1 cellular context compared by ENCODE assay signal in the genomic region with DNA sequence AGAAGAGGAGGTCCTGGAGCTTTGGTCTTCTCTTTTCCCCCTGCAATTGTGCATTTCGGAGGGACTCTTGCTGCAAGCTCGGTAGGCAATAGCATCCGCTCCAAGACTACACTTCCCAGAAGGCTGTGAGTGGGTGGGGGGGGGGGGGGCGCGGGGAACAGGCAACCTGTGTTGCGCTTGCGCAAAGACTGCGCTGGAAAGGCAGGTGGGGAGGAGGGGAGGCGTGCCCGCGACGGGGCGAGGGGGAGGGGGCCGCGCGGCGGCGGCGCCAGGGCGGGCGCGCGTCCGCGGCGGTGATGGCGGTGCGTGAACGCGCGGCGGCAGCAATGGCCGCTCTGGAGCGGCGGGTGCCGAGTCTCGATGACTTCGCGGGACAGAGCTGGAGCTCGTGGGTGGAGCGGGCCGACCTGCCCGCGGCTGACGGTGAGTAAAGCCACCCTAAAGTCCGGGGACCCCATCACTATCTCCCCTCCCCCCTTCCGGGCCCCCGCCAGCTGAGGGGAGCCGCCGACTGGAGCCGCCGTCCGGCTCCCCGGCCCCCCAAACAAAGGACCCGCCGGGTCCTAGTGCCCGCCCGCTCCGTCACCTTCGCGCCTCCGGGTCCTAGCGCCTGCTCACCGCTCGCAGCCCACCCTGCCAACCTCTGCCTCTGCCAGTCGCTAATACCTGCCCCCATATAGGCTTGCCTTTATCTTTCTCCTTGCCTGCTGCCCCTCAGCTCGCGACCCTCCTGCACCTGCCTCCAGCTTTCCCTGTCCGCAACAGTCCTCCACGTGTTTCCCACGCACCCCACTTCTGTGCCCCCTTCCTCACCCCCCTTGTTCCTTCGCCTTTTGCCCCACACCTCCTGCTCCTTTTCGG.
TF ChIP-seq lines count a peak whose summit lies in the region.

A gene with protein sequence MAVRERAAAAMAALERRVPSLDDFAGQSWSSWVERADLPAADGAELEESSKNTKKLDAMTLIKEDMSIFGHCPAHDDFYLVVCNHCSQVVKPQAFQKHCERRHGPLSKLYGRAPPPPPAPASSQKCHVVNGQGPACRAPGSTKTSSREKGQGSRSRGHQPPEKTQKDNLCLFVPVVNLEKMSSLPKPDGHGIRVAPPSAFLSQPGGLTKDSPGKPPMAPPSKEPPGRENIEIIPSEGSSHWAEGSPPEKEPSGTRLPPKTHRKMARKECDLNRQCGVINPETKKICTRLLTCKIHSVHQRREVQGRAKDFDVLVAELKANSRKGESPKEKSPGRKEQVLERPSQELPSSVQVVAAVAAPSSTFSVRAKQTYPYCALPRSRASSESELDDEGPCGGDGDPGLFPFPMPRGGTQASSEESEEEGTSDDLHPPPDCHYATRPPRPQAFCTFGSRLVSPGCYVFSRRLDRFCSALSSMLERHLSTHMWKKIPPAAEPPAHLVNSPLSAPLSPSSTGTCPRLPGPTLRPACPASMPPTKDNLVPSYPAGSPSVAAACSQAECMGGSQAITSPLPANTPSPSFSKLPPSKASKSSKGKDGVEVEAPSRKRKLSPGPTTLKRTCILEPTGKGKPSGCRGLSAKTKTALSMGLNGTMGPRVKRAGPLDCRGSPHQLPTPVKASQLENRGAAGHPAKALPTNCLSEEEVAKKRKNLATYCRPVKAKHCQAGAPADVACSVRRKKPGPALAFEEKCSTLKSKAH (plus strand): TSS at position 248 of the 861 bp plus-strand sequence. CDS start 49 bp downstream, at position 297.

TF ChIP-seq in HepG2, 621 proteins besides CTCF, POLR2A, EP300 and RAD21 (continued from another document and continues in another):
- TF ChIP-seq ZNF276 (CRISPR knock-in tag; IDR thresholded peaks at IDR 0.05; ENCODE audit: low read depth) (no peak), ZNF331 (CRISPR knock-in tag; IDR thresholded peaks at IDR 0.05) (peak; percentile 65; the same call in 1 of the 2 replicates), SP140L (CRISPR knock-in tag; IDR thresholded peaks at IDR 0.05; ENCODE audit: borderline replicate concordance) (no peak), FOXP1 (IDR thresholded peaks at IDR 0.05) (no peak), FOXP1 (CRISPR knock-in tag; IDR thresholded peaks at IDR 0.05) (0 out of 2 replicates have a peak, but pooled peaks have one; percentile 9), ZNF644 (CRISPR knock-in tag; IDR thresholded peaks at IDR 0.05; ENCODE audit: low read depth) (no peak), MAFK (conservative IDR thresholded peaks at IDR 0.05 in 1 of 2, IDR thresholded peaks at IDR 0.05 in 1 of 2; ENCODE audit: low read length in 2 of 2) (no peak), ZNF850 (CRISPR knock-in tag; conservative IDR thresholded peaks at IDR 0.05) (no peak), RARA (CRISPR knock-in tag; IDR thresholded peaks at IDR 0.05) (no peak), SP1 (IDR thresholded peaks at IDR 0.05) (no peak), SP1 (CRISPR knock-in tag; IDR thresholded peaks at IDR 0.05) (peak; percentile 65; the same call in 1 of the 2 replicates), FOXA1 (IDR thresholded peaks at IDR 0.05) (no peak), FOXA1 (CRISPR knock-in tag; IDR thresholded peaks at IDR 0.05) (peak; percentile 14; the same call in 1 of the 2 replicates), KAT2B (IDR thresholded peaks at IDR 0.05; ENCODE audit: borderline replicate concordance, low read depth, low read length) (no peak), RCOR2 (CRISPR knock-in tag; IDR thresholded peaks at IDR 0.05) (peak; percentile 32; the same call in 1 of the 2 replicates), ATF3 (CRISPR knock-in tag; IDR thresholded peaks at IDR 0.05) (peak; percentile 39; the same call in 1 of the 2 replicates), HDAC6 (IDR thresholded peaks at IDR 0.05; ENCODE audit: low read depth, low read length) (no peak), ZNF430 (CRISPR knock-in tag; IDR thresholded peaks at IDR 0.05) (peak; percentile 71; the same call in 1 of the 2 replicates), MZF1 (CRISPR knock-in tag; IDR thresholded peaks at IDR 0.05; ENCODE audit: borderline replicate concordance) (no peak), ZNF761 (CRISPR knock-in tag; conservative IDR thresholded peaks at IDR 0.05) (peak; percentile 57; the same call in 1 of the 2 replicates), ZNF710 (CRISPR knock-in tag; IDR thresholded peaks at IDR 0.05; ENCODE audit: borderline replicate concordance) (0 out of 2 replicates have a peak, but pooled peaks have one; percentile 22), MIXL1 (CRISPR knock-in tag; IDR thresholded peaks at IDR 0.05) (peak; percentile 43; the same call in 1 of the 2 replicates), DNMT1 (CRISPR knock-in tag; IDR thresholded peaks at IDR 0.05) (peak; percentile 71; the same call in 1 of the 2 replicates), ZFX (CRISPR knock-in tag; IDR thresholded peaks at IDR 0.05; ENCODE audit: low read depth) (no peak; the same call in 1 of the 2 replicates), FOXK1 (CRISPR knock-in tag; IDR thresholded peaks at IDR 0.05; ENCODE audit: borderline replicate concordance, low read depth) (peak; percentile 73; the same call in 1 of the 2 replicates), YY1 (IDR thresholded peaks at IDR 0.05; ENCODE audit: insufficient read depth, insufficient replicate concordance, low read depth, low read length) (peak; percentile 97), REPIN1 (CRISPR knock-in tag; IDR thresholded peaks at IDR 0.05; ENCODE audit: borderline replicate concordance, low read depth) (no peak), ZNF580 (CRISPR knock-in tag; IDR thresholded peaks at IDR 0.05; ENCODE audit: borderline replicate concordance, low read depth) (peak; percentile 34; the same call in 1 of the 2 replicates), ZKSCAN8 (CRISPR knock-in tag; IDR thresholded peaks at IDR 0.05; ENCODE audit: borderline replicate concordance) (no peak), ATF7-NPFF (CRISPR knock-in tag; IDR thresholded peaks at IDR 0.05; ENCODE audit: low read depth) (peak; percentile 72), TMF1 (CRISPR knock-in tag; IDR thresholded peaks at IDR 0.05; ENCODE audit: low read depth) (0 out of 2 replicates have a peak, but pooled peaks have one; percentile 48), PCBP2 (optimal IDR thresholded peaks at IDR 0.05; ENCODE audit: low read depth, low read length, poor library complexity, severe bottlenecking) (no peak), MBD4 (IDR thresholded peaks at IDR 0.05; ENCODE audit: borderline replicate concordance, low read length) (no peak), NFKB2 (CRISPR knock-in tag; IDR thresholded peaks at IDR 0.05; ENCODE audit: borderline replicate concordance) (peak; percentile 53; the same call in 1 of the 2 replicates), ZNF615 (CRISPR knock-in tag; IDR thresholded peaks at IDR 0.05; ENCODE audit: borderline replicate concordance) (no peak), ZSCAN31 (CRISPR knock-in tag; IDR thresholded peaks at IDR 0.05; ENCODE audit: low read depth) (no peak), SOX13 (IDR thresholded peaks at IDR 0.05) (no peak), SOX13 (CRISPR knock-in tag; conservative IDR thresholded peaks at IDR 0.05 in 1 of 2, IDR thresholded peaks at IDR 0.05 in 1 of 2) (0 out of 4 replicates have a peak, but pooled peaks of 1 of the 2 experiments have one; percentile 25), ZKSCAN1 (IDR thresholded peaks at IDR 0.05; ENCODE audit: low read length) (no peak), ZNF614 (CRISPR knock-in tag; IDR thresholded peaks at IDR 0.05; ENCODE audit: borderline replicate concordance) (peak; percentile 30; the same call in 1 of the 2 replicates), KLF11 (CRISPR knock-in tag; IDR thresholded peaks at IDR 0.05) (no peak), MXD1 (CRISPR knock-in tag; IDR thresholded peaks at IDR 0.05) (0 out of 2 replicates have a peak, but pooled peaks have one; percentile 72), MTA3 (CRISPR knock-in tag; IDR thresholded peaks at IDR 0.05) (no peak), CENPT (CRISPR knock-in tag; IDR thresholded peaks at IDR 0.05; ENCODE audit: low read depth) (0 out of 2 replicates have a peak, but pooled peaks have one; percentile 73), MTF2 (CRISPR knock-in tag; IDR thresholded peaks at IDR 0.05; ENCODE audit: borderline replicate concordance) (0 out of 2 replicates have a peak, but pooled peaks have one; percentile 63), NCOR1 (IDR thresholded peaks at IDR 0.05; ENCODE audit: borderline replicate concordance, low read length) (no peak), ZNF143 (CRISPR knock-in tag; IDR thresholded peaks at IDR 0.05) (peak; percentile 80), ZNF234 (CRISPR knock-in tag; conservative IDR thresholded peaks at IDR 0.05) (peak; percentile 85; the same call in 1 of the 2 replicates)
- TF ChIP-seq, protein P1, sequence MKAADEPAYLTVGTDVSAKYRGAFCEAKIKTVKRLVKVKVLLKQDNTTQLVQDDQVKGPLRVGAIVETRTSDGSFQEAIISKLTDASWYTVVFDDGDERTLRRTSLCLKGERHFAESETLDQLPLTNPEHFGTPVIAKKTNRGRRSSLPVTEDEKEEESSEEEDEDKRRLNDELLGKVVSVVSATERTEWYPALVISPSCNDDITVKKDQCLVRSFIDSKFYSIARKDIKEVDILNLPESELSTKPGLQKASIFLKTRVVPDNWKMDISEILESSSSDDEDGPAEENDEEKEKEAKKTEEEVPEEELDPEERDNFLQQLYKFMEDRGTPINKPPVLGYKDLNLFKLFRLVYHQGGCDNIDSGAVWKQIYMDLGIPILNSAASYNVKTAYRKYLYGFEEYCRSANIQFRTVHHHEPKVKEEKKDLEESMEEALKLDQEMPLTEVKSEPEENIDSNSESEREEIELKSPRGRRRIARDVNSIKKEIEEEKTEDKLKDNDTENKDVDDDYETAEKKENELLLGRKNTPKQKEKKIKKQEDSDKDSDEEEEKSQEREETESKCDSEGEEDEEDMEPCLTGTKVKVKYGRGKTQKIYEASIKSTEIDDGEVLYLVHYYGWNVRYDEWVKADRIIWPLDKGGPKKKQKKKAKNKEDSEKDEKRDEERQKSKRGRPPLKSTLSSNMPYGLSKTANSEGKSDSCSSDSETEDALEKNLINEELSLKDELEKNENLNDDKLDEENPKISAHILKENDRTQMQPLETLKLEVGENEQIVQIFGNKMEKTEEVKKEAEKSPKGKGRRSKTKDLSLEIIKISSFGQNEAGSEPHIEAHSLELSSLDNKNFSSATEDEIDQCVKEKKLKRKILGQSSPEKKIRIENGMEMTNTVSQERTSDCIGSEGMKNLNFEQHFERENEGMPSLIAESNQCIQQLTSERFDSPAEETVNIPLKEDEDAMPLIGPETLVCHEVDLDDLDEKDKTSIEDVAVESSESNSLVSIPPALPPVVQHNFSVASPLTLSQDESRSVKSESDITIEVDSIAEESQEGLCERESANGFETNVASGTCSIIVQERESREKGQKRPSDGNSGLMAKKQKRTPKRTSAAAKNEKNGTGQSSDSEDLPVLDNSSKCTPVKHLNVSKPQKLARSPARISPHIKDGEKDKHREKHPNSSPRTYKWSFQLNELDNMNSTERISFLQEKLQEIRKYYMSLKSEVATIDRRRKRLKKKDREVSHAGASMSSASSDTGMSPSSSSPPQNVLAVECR (CRISPR knock-in tag; IDR thresholded peaks at IDR 0.05; ENCODE audit: borderline replicate concordance), result peak; percentile 76; the same call in 1 of the 2 replicates
- TF ChIP-seq, protein P2, sequence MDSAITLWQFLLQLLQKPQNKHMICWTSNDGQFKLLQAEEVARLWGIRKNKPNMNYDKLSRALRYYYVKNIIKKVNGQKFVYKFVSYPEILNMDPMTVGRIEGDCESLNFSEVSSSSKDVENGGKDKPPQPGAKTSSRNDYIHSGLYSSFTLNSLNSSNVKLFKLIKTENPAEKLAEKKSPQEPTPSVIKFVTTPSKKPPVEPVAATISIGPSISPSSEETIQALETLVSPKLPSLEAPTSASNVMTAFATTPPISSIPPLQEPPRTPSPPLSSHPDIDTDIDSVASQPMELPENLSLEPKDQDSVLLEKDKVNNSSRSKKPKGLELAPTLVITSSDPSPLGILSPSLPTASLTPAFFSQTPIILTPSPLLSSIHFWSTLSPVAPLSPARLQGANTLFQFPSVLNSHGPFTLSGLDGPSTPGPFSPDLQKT (CRISPR knock-in tag; IDR thresholded peaks at IDR 0.05; ENCODE audit: borderline replicate concordance), result no peak
- TF ChIP-seq, protein P3, sequence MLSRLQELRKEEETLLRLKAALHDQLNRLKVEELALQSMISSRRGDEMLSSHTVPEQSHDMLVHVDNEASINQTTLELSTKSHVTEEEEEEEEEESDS (CRISPR knock-in tag; IDR thresholded peaks at IDR 0.05; ENCODE audit: borderline replicate concordance), result no peak
